ENCODE assay signal across 8 cellular contexts in the genomic region with DNA sequence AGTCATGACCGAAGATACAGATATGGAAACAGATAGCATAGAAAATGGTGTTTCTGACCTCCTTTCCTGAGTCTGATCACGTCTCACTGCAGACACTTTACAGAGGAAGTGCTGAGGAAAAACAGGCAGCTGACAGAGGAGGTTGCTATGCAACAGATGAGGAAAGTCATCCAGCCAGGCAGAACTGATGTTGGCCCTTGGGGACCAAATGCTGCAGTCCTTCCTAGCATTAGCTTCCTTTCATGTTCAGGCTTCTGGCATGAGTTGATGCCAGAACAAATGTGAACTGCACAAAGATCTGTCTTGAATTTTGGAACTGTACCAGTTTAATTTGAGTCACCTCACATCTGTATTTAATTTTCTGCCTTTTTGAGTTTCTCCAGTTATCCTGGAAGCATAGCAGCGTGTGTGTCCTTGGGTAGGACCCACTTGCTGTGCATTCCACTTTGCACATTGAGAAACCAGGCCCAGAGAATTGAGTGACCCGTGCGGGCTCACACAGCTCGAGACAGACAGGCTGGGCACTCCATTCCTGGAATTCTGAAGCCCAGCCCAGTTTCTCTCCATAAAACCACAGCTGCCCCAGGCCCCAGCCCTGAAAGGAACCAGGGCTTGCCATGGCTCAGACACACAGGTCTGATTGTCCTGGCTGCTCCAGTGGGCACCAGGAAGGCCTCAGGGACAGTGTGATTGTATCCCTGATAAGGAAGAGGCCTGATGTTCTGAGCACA. TPM values are rescaled to one million over a fixed set of nuclear protein-coding genes. Genes with fewer than 3 reads are reported as not detected.
A peak's percentile ranks its signal among the peaks of the same experiment; 100 is the strongest.
DNase-seq lines count a peak whose midpoint lies in the region; ATAC-seq and TF ChIP-seq lines count a peak whose summit lies in the region.

No MANE protein-coding gene starts in this region.

- no peaks in the 10 kb centered on the region for H3K36me3 ChIP-seq in lower lobe of right lung

- H3K27me3 ChIP-seq in lower lobe of right lung (ENCODE audit: low read depth), result no peaks in the 10 kb centered on the region

- no peaks in the 10 kb centered on the region for H3K9me3 ChIP-seq in lower lobe of right lung

- peak; percentile 93 for DNase-seq in EH (ENCODE audit: low read depth)
- DNase-seq in Kasumi-1 (lab: John Stamatoyannopoulos, UW), result peak; percentile 1 to 11
- DNase-seq in anterior cingulate cortex (lab: John Stamatoyannopoulos, UW), result peak in 44 of 58 donors; percentile 0 to 61 (median 14)
- DNase-seq in lower lobe of right lung, result no peak

- TF ChIP-seq CTCF in lower lobe of right lung (IDR thresholded peaks at IDR 0.05), result no peak

- H3K4me3 ChIP-seq in lower lobe of right lung, result no peak overlapping the region

- H3K4me1 ChIP-seq in lower lobe of right lung, result no peaks in the 10 kb centered on the region

- no peak for ATAC-seq in lower lobe of right lung
- no peak for ATAC-seq in GM21390 (IDR thresholded peaks at IDR 0.05; ENCODE audit: unreplicated experiment)
- ATAC-seq in GM18517 (IDR thresholded peaks at IDR 0.05; ENCODE audit: unreplicated experiment), result no peak
- ATAC-seq in HG03442 (IDR thresholded peaks at IDR 0.05; ENCODE audit: unreplicated experiment), result no peak
- ATAC-seq in HG03520 (IDR thresholded peaks at IDR 0.05; ENCODE audit: unreplicated experiment), result no peak

- intact Hi-C loops in lower lobe of right lung (cut with DNase I), result no loop called here

- peak overlapping the region; percentile 36 for H3K27ac ChIP-seq in lower lobe of right lung

RNA-seq across cellular contexts. Expression of a gene that starts 1.4 kb away (rescaled TPM):
- total RNA-seq in lower lobe of right lung, result 53.0 TPM
